ENCODE assay signal across 1 cellular context in genomic region chr7:157138424-157139141, GRCh38.
TF ChIP-seq lines count a peak whose summit lies in the region.

Gene UBE3C (plus strand): TSS chr7:157138926. CDS start chr7:157139273, 347 bp downstream.

TF ChIP-seq in HepG2, 621 proteins besides CTCF, POLR2A, EP300 and RAD21 (continued from another document and continues in another):
- no peak for TF ChIP-seq NFE2L2 (IDR thresholded peaks at IDR 0.05; ENCODE audit: low read length)
- no peak for TF ChIP-seq ATF6 (CRISPR knock-in tag; conservative IDR thresholded peaks at IDR 0.05)
- TF ChIP-seq GTF2F1 (IDR thresholded peaks at IDR 0.05; ENCODE audit: low read length) = no peak
- TF ChIP-seq KDM1A (CRISPR knock-in tag; IDR thresholded peaks at IDR 0.05) = no peak
- no peak for TF ChIP-seq ZMYM2 (CRISPR knock-in tag; IDR thresholded peaks at IDR 0.05)
- TF ChIP-seq SATB2 (CRISPR knock-in tag; IDR thresholded peaks at IDR 0.05) = no peak
- no peak for TF ChIP-seq ZNF891 (CRISPR knock-in tag; IDR thresholded peaks at IDR 0.05)
- TF ChIP-seq TP53 (CRISPR knock-in tag; conservative IDR thresholded peaks at IDR 0.05) = no peak
- no peak for TF ChIP-seq TCF12 (IDR thresholded peaks at IDR 0.05)
- peak; percentile 43; the same call in 1 of the 2 replicates for TF ChIP-seq TCF12 (CRISPR knock-in tag; IDR thresholded peaks at IDR 0.05)
- no peak for TF ChIP-seq KLF6 (CRISPR knock-in tag; IDR thresholded peaks at IDR 0.05)
- peak; percentile 70; the same call in 1 of the 2 replicates for TF ChIP-seq MTF2 (CRISPR knock-in tag; IDR thresholded peaks at IDR 0.05; ENCODE audit: borderline replicate concordance)
- 0 out of 2 replicates have a peak, but pooled peaks have one; percentile 62 for TF ChIP-seq ZNF414 (CRISPR knock-in tag; IDR thresholded peaks at IDR 0.05)
- TF ChIP-seq ZFP36L2 (CRISPR knock-in tag; IDR thresholded peaks at IDR 0.05) = no peak
- no peak for TF ChIP-seq ZKSCAN5 (CRISPR knock-in tag; IDR thresholded peaks at IDR 0.05)
- no peak for TF ChIP-seq ONECUT2 (CRISPR knock-in tag; IDR thresholded peaks at IDR 0.05)
- TF ChIP-seq EEA1 (CRISPR knock-in tag; IDR thresholded peaks at IDR 0.05; ENCODE audit: borderline replicate concordance) = no peak
- no peak for TF ChIP-seq NFIC (IDR thresholded peaks at IDR 0.05; ENCODE audit: low read length)
- TF ChIP-seq TMF1 (CRISPR knock-in tag; IDR thresholded peaks at IDR 0.05; ENCODE audit: low read depth) = no peak; the same call in none of the 2 replicates
- TF ChIP-seq PBX2 (CRISPR knock-in tag; IDR thresholded peaks at IDR 0.05) = no peak
- 0 out of 2 replicates have a peak, but pooled peaks have one; percentile 51 for TF ChIP-seq RFXAP (CRISPR knock-in tag; IDR thresholded peaks at IDR 0.05; ENCODE audit: borderline replicate concordance)
- no peak; the same call in 1 of the 2 replicates for TF ChIP-seq POGZ (CRISPR knock-in tag; IDR thresholded peaks at IDR 0.05)
- no peak for TF ChIP-seq E2F2 (CRISPR knock-in tag; IDR thresholded peaks at IDR 0.05; ENCODE audit: borderline replicate concordance)
- TF ChIP-seq ATAD3A (CRISPR knock-in tag; IDR thresholded peaks at IDR 0.05) = no peak
- TF ChIP-seq NFIB (CRISPR knock-in tag; IDR thresholded peaks at IDR 0.05; ENCODE audit: borderline replicate concordance) = no peak
- no peak; the same call in 1 of the 2 replicates for TF ChIP-seq HDAC1 (CRISPR knock-in tag; IDR thresholded peaks at IDR 0.05)
- no peak for TF ChIP-seq ARHGAP35 (CRISPR knock-in tag; IDR thresholded peaks at IDR 0.05; ENCODE audit: borderline replicate concordance)
- TF ChIP-seq SYNCRIP (IDR thresholded peaks at IDR 0.05; ENCODE audit: insufficient read depth, low read depth, low read length) = no peak
- 0 out of 2 replicates have a peak, but pooled peaks have one; percentile 13 for TF ChIP-seq ZNF777 (CRISPR knock-in tag; IDR thresholded peaks at IDR 0.05)
- peak; percentile 75; the same call in 1 of the 2 replicates for TF ChIP-seq ZHX2 (IDR thresholded peaks at IDR 0.05; ENCODE audit: low read depth)
- TF ChIP-seq ZHX2 (CRISPR knock-in tag; IDR thresholded peaks at IDR 0.05; ENCODE audit: borderline replicate concordance) = no peak
- no peak for TF ChIP-seq KAT7 (CRISPR knock-in tag; IDR thresholded peaks at IDR 0.05; ENCODE audit: borderline replicate concordance)
- TF ChIP-seq KDM2A (CRISPR knock-in tag; IDR thresholded peaks at IDR 0.05; ENCODE audit: borderline replicate concordance, low read depth) = peak; percentile 35; the same call in 1 of the 2 replicates
- no peak for TF ChIP-seq THRA (CRISPR knock-in tag; IDR thresholded peaks at IDR 0.05; ENCODE audit: borderline replicate concordance)
- no peak for TF ChIP-seq SP2 (CRISPR knock-in tag; IDR thresholded peaks at IDR 0.05)
- TF ChIP-seq SMARCC2 (IDR thresholded peaks at IDR 0.05) = no peak
- TF ChIP-seq ZBTB34 (CRISPR knock-in tag; IDR thresholded peaks at IDR 0.05) = no peak
- no peak for TF ChIP-seq ZNF235 (CRISPR knock-in tag; IDR thresholded peaks at IDR 0.05; ENCODE audit: borderline replicate concordance)
- peak; percentile 95 for TF ChIP-seq MAX (IDR thresholded peaks at IDR 0.05)
- no peak; the same call in 1 of the 2 replicates for TF ChIP-seq MEIS2 (CRISPR knock-in tag; IDR thresholded peaks at IDR 0.05)
- TF ChIP-seq ZNF430 (CRISPR knock-in tag; IDR thresholded peaks at IDR 0.05) = peak; percentile 28; the same call in 1 of the 2 replicates
- TF ChIP-seq FOXK2 (IDR thresholded peaks at IDR 0.05) = peak; percentile 43; the same call in 1 of the 2 replicates
- TF ChIP-seq ZNF713 (CRISPR knock-in tag; IDR thresholded peaks at IDR 0.05) = no peak
- TF ChIP-seq ARNT2 (CRISPR knock-in tag; IDR thresholded peaks at IDR 0.05; ENCODE audit: low read depth) = peak; percentile 81
- TF ChIP-seq ZNF720 (CRISPR knock-in tag; IDR thresholded peaks at IDR 0.05) = no peak
- TF ChIP-seq PLSCR1 (CRISPR knock-in tag; IDR thresholded peaks at IDR 0.05; ENCODE audit: borderline replicate concordance) = no peak
- TF ChIP-seq ZNF543 (CRISPR knock-in tag; IDR thresholded peaks at IDR 0.05) = no peak
